25 cellular contexts compared by ENCODE assay signal in the genomic region with DNA sequence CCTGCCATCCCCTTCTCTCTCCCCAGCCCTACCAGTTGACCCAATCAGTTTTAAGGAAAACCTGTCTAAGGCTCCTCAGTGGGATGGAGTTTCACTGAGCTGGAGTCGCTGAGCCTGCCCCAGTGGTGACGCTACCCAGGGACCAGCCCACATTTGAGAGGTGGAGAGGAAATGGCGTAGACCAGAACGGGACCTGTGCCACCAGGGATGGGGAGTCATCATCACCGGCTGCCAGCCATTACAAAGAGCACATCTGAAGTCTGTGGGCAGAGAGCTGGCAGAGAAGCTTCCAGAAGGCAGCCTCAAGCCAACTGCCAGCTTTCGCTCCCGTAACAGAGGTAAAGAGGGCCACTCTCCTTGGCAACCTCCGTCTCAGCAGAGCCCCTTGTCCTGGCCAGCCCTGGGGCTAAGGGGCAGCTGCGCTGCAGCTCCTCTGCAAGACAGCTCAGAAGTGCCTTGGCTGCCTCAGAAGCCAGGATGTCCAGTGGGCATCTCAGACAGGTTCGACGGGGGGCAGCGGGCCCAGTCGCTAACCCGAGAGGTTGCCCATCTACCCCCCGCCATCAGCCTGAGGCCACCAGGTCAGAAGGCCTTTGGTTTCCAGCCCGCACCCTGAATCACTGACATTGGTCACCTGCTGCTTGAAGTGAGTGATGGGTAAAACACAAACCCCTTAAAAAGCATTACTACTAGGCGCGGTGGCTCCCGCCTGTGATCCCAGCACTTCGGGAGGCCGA. TPM values are rescaled to one million over a fixed set of nuclear protein-coding genes. Genes with fewer than 3 reads are reported as not detected.
DNase-seq lines count a peak whose midpoint lies in the region; ATAC-seq and TF ChIP-seq lines count a peak whose summit lies in the region.
"Had no signal": no experiment of that assay in that cellular context is flagged by ENCODE, and none has a peak within 500 bp of the region (broad histone marks: within the 10 kb centered on the region; RNA-seq: fewer than 3 reads in every experiment).

No MANE protein-coding gene starts in this region.

- H3K27ac Mint-ChIP-seq in T-helper 1 cell treated with Interleukin-12 subunit alpha and Interleukin-12 subunit beta and Interleukin-4 antibody, amounts not matched to agents 30 μg/mL and 1 μg/mL, for 36 hours: peak overlapping the region; percentile 20
- H3K27ac Mint-ChIP-seq: activated naive CD4-positive, alpha-beta T cell treated with anti-CD3 and anti-CD28 coated beads, Interleukin-2, amount 50 U/mL, for 24 hours; activated T-helper 1 cell treated with anti-CD3 and anti-CD28 coated beads, Interleukin-12 subunit alpha, Interleukin-12 subunit beta, Interleukin-2, Interleukin-4 antibody, amounts not matched to agents 30 ng/mL and 10 ng/mL and 1 ng/mL, durations not matched to agents 14 hours and 24 hours and 36 hours; B cell; stimulated activated naive CD8-positive, alpha-beta T cell treated with anti-CD3 and anti-CD28 coated beads, Interleukin-15, amount 100 ng/mL, for 72 hours had no signal

- H3K36me3 ChIP-seq in duodenal mucosa (ENCODE audit: control insufficient read depth in 1 of 2, insufficient read depth in 2 of 2, low read length in 2 of 2): peaks cover 0 to 9% of the 10 kb centered on the region in 2 donors
- H3K36me3 ChIP-seq in lower lobe of right lung: peaks cover 5% of the 10 kb centered on the region
- H3K36me3 ChIP-seq: ascending aorta, spleen had no signal

- H3K36me3 Mint-ChIP-seq in T-helper 1 cell treated with Interleukin-12 subunit alpha and Interleukin-12 subunit beta and Interleukin-4 antibody, amounts not matched to agents 30 μg/mL and 1 μg/mL, for 36 hours (ENCODE audit: low read depth): no peaks in the 10 kb centered on the region
- H3K36me3 Mint-ChIP-seq: activated naive CD4-positive, alpha-beta T cell treated with anti-CD3 and anti-CD28 coated beads, Interleukin-2, amount 50 U/mL, for 24 hours had no signal

- H3K9me3 Mint-ChIP-seq in T-helper 1 cell treated with Interleukin-12 subunit alpha and Interleukin-12 subunit beta and Interleukin-4 antibody, amounts not matched to agents 30 μg/mL and 1 μg/mL, for 36 hours: no peaks in the 10 kb centered on the region
- H3K9me3 Mint-ChIP-seq: activated naive CD4-positive, alpha-beta T cell treated with anti-CD3 and anti-CD28 coated beads, Interleukin-2, amount 50 U/mL, for 24 hours; activated T-helper 1 cell treated with anti-CD3 and anti-CD28 coated beads, Interleukin-12 subunit alpha, Interleukin-12 subunit beta, Interleukin-2, Interleukin-4 antibody, amounts not matched to agents 30 ng/mL and 10 ng/mL and 1 ng/mL, durations not matched to agents 14 hours and 24 hours and 36 hours; HFFc6; stimulated activated naive CD8-positive, alpha-beta T cell treated with anti-CD3 and anti-CD28 coated beads, Interleukin-15, amount 100 ng/mL, for 72 hours had no signal

- no peak for TF ChIP-seq CTCF in lower lobe of right lung (IDR thresholded peaks at IDR 0.05)

- H3K4me3 ChIP-seq in duodenal mucosa (ENCODE audit: low read depth in 1 of 2, low read length in 2 of 2) (no peak overlapping the region), lower lobe of right lung (no peak overlapping the region)
- H3K4me3 ChIP-seq: ascending aorta, spleen had no signal

- H3K27me3 ChIP-seq in duodenal mucosa (ENCODE audit: control insufficient read depth in 1 of 2, insufficient read depth in 2 of 2, low read length in 2 of 2) (no peaks in the 10 kb centered on the region), lower lobe of right lung (ENCODE audit: low read depth) (no peaks in the 10 kb centered on the region)
- H3K27me3 ChIP-seq: ascending aorta, spleen had no signal

- H3K27ac ChIP-seq in duodenal mucosa (ENCODE audit: low read depth, low read length) (peak overlapping the region; percentile 16), lower lobe of right lung (peak overlapping the region; percentile 79)
- H3K27ac ChIP-seq: ascending aorta had no signal

- ATAC-seq in lower lobe of right lung (peak in 1 of 2 donors; percentile 28), GM19328 (IDR thresholded peaks at IDR 0.05; ENCODE audit: unreplicated experiment) (no peak), HG03354 (IDR thresholded peaks at IDR 0.05; ENCODE audit: poor library complexity, severe bottlenecking, unreplicated experiment) (no peak)
- ATAC-seq: left ventricle myocardium superior; stimulated activated naive CD8-positive, alpha-beta T cell treated with anti-CD3 and anti-CD28 coated beads, Interleukin-15, amount 100 ng/mL, for 72 hours had no signal

- no peaks in the 10 kb centered on the region for H3K4me1 Mint-ChIP-seq in T-helper 1 cell treated with Interleukin-12 subunit alpha and Interleukin-12 subunit beta and Interleukin-4 antibody, amounts not matched to agents 30 μg/mL and 1 μg/mL, for 36 hours (ENCODE audit: low read depth)
- H3K4me1 Mint-ChIP-seq: activated naive CD4-positive, alpha-beta T cell treated with anti-CD3 and anti-CD28 coated beads, Interleukin-2, amount 50 U/mL, for 24 hours; stimulated activated naive CD8-positive, alpha-beta T cell treated with anti-CD3 and anti-CD28 coated beads, Interleukin-15, amount 100 ng/mL, for 72 hours had no signal

- H3K27me3 Mint-ChIP-seq in T-helper 1 cell treated with Interleukin-12 subunit alpha and Interleukin-12 subunit beta and Interleukin-4 antibody, amounts not matched to agents 30 μg/mL and 1 μg/mL, for 36 hours (ENCODE audit: low read depth): peaks cover 1% of the 10 kb centered on the region
- H3K27me3 Mint-ChIP-seq: activated naive CD4-positive, alpha-beta T cell treated with anti-CD3 and anti-CD28 coated beads, Interleukin-2, amount 50 U/mL, for 24 hours; B cell; stimulated activated naive CD8-positive, alpha-beta T cell treated with anti-CD3 and anti-CD28 coated beads, Interleukin-15, amount 100 ng/mL, for 72 hours had no signal

- no peak overlapping the region for H3K9ac ChIP-seq in duodenal mucosa (ENCODE audit: low read depth in 1 of 2, low read length in 2 of 2)

- intact Hi-C loops in lower lobe of right lung (cut with DNase I): no loop called here

- no peaks in the 10 kb centered on the region for H3K9me3 ChIP-seq in duodenal mucosa (ENCODE audit: control insufficient read depth in 1 of 2, low read length in 2 of 2)
- no peaks in the 10 kb centered on the region for H3K9me3 ChIP-seq in lower lobe of right lung
- H3K9me3 ChIP-seq: ascending aorta, spleen had no signal

- DNase-seq in T-helper 1 cell (no peak), lower lobe of right lung (no peak), ureter (ENCODE audit: low spot score) (peak; percentile 70), NCI-H524 (lab: John Stamatoyannopoulos, UW) (no peak)
- DNase-seq: 8988T; activated CD4-positive, alpha-beta T cell treated with anti-CD3 and anti-CD28 coated beads for 4 hours; Calu3; cerebellar nuclear complex; head of caudate nucleus; HFFc6; left ventricle myocardium superior; NCI-H1092; NCI-H2081; NCI-H446 treated with DMSO at 0.1 percent for 48 hours; spleen; stimulated activated CD4-positive, alpha-beta T cell treated with anti-CD3 and anti-CD28 coated beads, Interleukin-4, amount 100 ng/mL, for 24 hours; stimulated activated naive CD8-positive, alpha-beta T cell treated with anti-CD3 and anti-CD28 coated beads, Interleukin-15, amount 100 ng/mL, for 72 hours had no signal

- peaks cover 76 to 79% of the 10 kb centered on the region in 2 donors for H3K4me1 ChIP-seq in duodenal mucosa (ENCODE audit: control insufficient read depth in 1 of 2, insufficient read depth in 2 of 2, low read length in 2 of 2)
- H3K4me1 ChIP-seq in lower lobe of right lung: peaks cover 61% of the 10 kb centered on the region
- H3K4me1 ChIP-seq: ascending aorta had no signal

- no peak overlapping the region for H3K4me3 Mint-ChIP-seq in T-helper 1 cell treated with Interleukin-12 subunit alpha and Interleukin-12 subunit beta and Interleukin-4 antibody, amounts not matched to agents 30 μg/mL and 1 μg/mL, for 36 hours
- H3K4me3 Mint-ChIP-seq: activated naive CD4-positive, alpha-beta T cell treated with anti-CD3 and anti-CD28 coated beads, Interleukin-2, amount 50 U/mL, for 24 hours; activated T-helper 1 cell treated with anti-CD3 and anti-CD28 coated beads, Interleukin-12 subunit alpha, Interleukin-12 subunit beta, Interleukin-2, Interleukin-4 antibody, amounts not matched to agents 30 ng/mL and 10 ng/mL and 1 ng/mL, durations not matched to agents 14 hours and 24 hours and 36 hours; B cell; HFFc6; stimulated activated naive CD8-positive, alpha-beta T cell treated with anti-CD3 and anti-CD28 coated beads, Interleukin-15, amount 100 ng/mL, for 72 hours had no signal

RNA-seq across cellular contexts. Expression of gene SDC1, which starts 15.4 kb away (rescaled TPM):
- total RNA-seq in lower lobe of right lung: 90.0 TPM
- 480 TPM for total RNA-seq in ureter
- total RNA-seq: B cell had no signal
